Comparison of ENCODE assay signal across 12 cellular contexts in genomic region chr7:40697653-40698052, GRCh38.
"Had no signal": no experiment of that assay in that cellular context is flagged by ENCODE, and none has a peak within 500 bp of the region (broad histone marks: within the 10 kb centered on the region; RNA-seq: fewer than 3 reads in every experiment).

No MANE protein-coding gene starts in this region.

- H3K27me3 ChIP-seq: ascending aorta, gastrocnemius medialis, pancreas had no signal

- DNase-seq: activated CD4-positive, alpha-beta memory T cell treated with anti-CD3 and anti-CD28 coated beads for 36 hours; activated CD4-positive, alpha-beta T cell treated with anti-CD3 and anti-CD28 coated beads for 1 hour; activated CD8-positive, alpha-beta memory T cell treated with anti-CD3 and anti-CD28 coated beads, Interleukin-2, amount 50 U/mL, for 4 hours; activated naive CD4-positive, alpha-beta T cell; activated T-cell treated with anti-CD3 and anti-CD28 coated beads, Interleukin-2, amount 50 U/mL, for 72 hours; effector CD4-positive, alpha-beta T cell; gastrocnemius medialis; pancreas; stimulated activated CD4-positive, alpha-beta T cell treated with anti-CD3 and anti-CD28 coated beads, Interleukin-4, amount 100 ng/mL, for 4 hours; stimulated activated naive CD8-positive, alpha-beta T cell treated with anti-CD3 and anti-CD28 coated beads, Interleukin-15, amount 100 ng/mL, for 72 hours had no signal

- H3K9me3 ChIP-seq: ascending aorta, gastrocnemius medialis, pancreas had no signal

- H3K4me3 ChIP-seq: ascending aorta, coronary artery, gastrocnemius medialis, pancreas had no signal

- H3K36me3 ChIP-seq: ascending aorta, gastrocnemius medialis, pancreas had no signal

- H3K4me1 ChIP-seq: gastrocnemius medialis, pancreas had no signal

- ATAC-seq: activated T-cell treated with anti-CD3 and anti-CD28 coated beads, Interleukin-2, amount 50 U/mL, for 72 hours; gastrocnemius medialis; pancreas; stimulated activated naive CD8-positive, alpha-beta T cell treated with anti-CD3 and anti-CD28 coated beads, Interleukin-15, amount 100 ng/mL, for 72 hours had no signal

- H3K27ac ChIP-seq: ascending aorta, coronary artery, gastrocnemius medialis, pancreas had no signal
